ENCODE assay signal across 37 cellular contexts in genomic region chrX:55813150-55813549, GRCh38.
"Had no signal": no experiment of that assay in that cellular context is flagged by ENCODE, and none has a peak within 500 bp of the region (broad histone marks: within the 10 kb centered on the region; RNA-seq: fewer than 3 reads in every experiment).

No MANE protein-coding gene starts in this region.

- H3K4me1 Mint-ChIP-seq: activated B cell treated with CpG ODN at 0.5 μM for 24 hours; activated CD4-positive, alpha-beta T cell treated with anti-CD3 and anti-CD28 coated beads, Interleukin-2, amount 10 ng/mL, durations not matched to agents 24 days and 14 days; activated naive CD8-positive, alpha-beta T cell treated with anti-CD3 and anti-CD28 coated beads for 36 hours; activated T-helper 17 cell treated with anti-CD3 and anti-CD28 coated beads, Interleukin-2, amount 50 U/mL, for 72 hours; central memory CD8-positive, alpha-beta T cell had no signal

- DNase-seq: activated B cell treated with CpG ODN at 0.5 μM for 24 hours; activated CD4-positive, alpha-beta memory T cell treated with anti-CD3 and anti-CD28 coated beads for 36 hours; activated CD4-positive, alpha-beta T cell treated with anti-CD3 and anti-CD28 coated beads for 4 hours; activated CD4-positive, alpha-beta T cell treated with anti-CD3 and anti-CD28 coated beads, Interleukin-2, amount 10 ng/mL, durations not matched to agents 24 days and 14 days; activated CD4-positive, alpha-beta T cell treated with anti-CD3 and anti-CD28 coated beads, Interleukin-2, amount 50 U/mL, for 1 hour; activated CD4-positive, alpha-beta T cell treated with anti-CD3 and anti-CD28 coated beads, Interleukin-2, amount 50 U/mL, for 4 hours; activated CD4-positive, CD25-positive, alpha-beta regulatory T cell treated with anti-CD3 and anti-CD28 coated beads, Interleukin-2, amount 50 U/mL, for 72 hours; activated CD8-positive, alpha-beta memory T cell treated with anti-CD3 and anti-CD28 coated beads, Interleukin-2, amount 50 U/mL, for 4 hours; activated CD8-positive, alpha-beta T cell treated with anti-CD3 and anti-CD28 coated beads for 36 hours; activated effector memory CD4-positive, alpha-beta T cell treated with anti-CD3 and anti-CD28 coated beads, Interleukin-2, amount 50 U/mL, for 16 hours; activated gamma-delta T cell treated with Interleukin-2 at 50 U/mL for 16 hours; activated naive CD4-positive, alpha-beta T cell; activated naive CD4-positive, alpha-beta T cell treated with anti-CD3 and anti-CD28 coated beads for 36 hours; activated naive CD4-positive, alpha-beta T cell treated with anti-CD3 and anti-CD28 coated beads, Interleukin-2, amount 50 U/mL, for 16 hours; activated naive CD8-positive, alpha-beta T cell treated with anti-CD3 and anti-CD28 coated beads for 36 hours; activated T-cell treated with anti-CD3 and anti-CD28 coated beads for 4 hours; activated T-cell treated with anti-CD3 and anti-CD28 coated beads, Interleukin-2, amount 50 U/mL, for 1 hour; activated T-cell treated with anti-CD3 and anti-CD28 coated beads, Interleukin-2, amount 50 U/mL, for 4 hours; activated T-cell treated with anti-CD3 and anti-CD28 coated beads, Interleukin-2, amount 50 U/mL, for 72 hours; adrenal gland; amniotic stem cell; aorta; body of pancreas; brain microvascular endothelial cell; caudate nucleus; cerebellar nuclear complex; T-helper 1 cell; T-helper 2 cell; T-helper 9 cell had no signal

- ATAC-seq: activated CD8-positive, alpha-beta T cell treated with anti-CD3 and anti-CD28 coated beads for 36 hours; activated naive CD4-positive, alpha-beta T cell treated with anti-CD3 and anti-CD28 coated beads, Interleukin-2, amount 50 U/mL, for 72 hours; activated T-cell treated with anti-CD3 and anti-CD28 coated beads, Interleukin-2, amount 50 U/mL, for 4 hours; activated T-cell treated with anti-CD3 and anti-CD28 coated beads, Interleukin-2, amount 50 U/mL, for 72 hours; activated T-helper 17 cell treated with anti-CD3 and anti-CD28 coated beads, Interleukin-2, amount 50 U/mL, for 72 hours; body of pancreas had no signal

- H3K4me3 ChIP-seq: adrenal gland, body of pancreas, breast epithelium had no signal

- H3K27me3 ChIP-seq: body of pancreas, brain microvascular endothelial cell, breast epithelium had no signal

- H3K4me1 ChIP-seq: adrenal gland, body of pancreas, breast epithelium had no signal

- H3K9me3 Mint-ChIP-seq: activated B cell treated with CpG ODN at 0.5 μM for 24 hours; activated CD4-positive, alpha-beta memory T cell treated with anti-CD3 and anti-CD28 coated beads for 36 hours; activated CD8-positive, alpha-beta T cell treated with anti-CD3 and anti-CD28 coated beads for 36 hours; activated naive CD4-positive, alpha-beta T cell treated with anti-CD3 and anti-CD28 coated beads for 36 hours; activated T-cell treated with anti-CD3 and anti-CD28 coated beads, Interleukin-2, amount 50 U/mL, for 4 hours; activated T-helper 1 cell treated with anti-CD3 and anti-CD28 coated beads, Interleukin-12 subunit alpha, Interleukin-12 subunit beta, Interleukin-2, Interleukin-4 antibody, amounts not matched to agents 30 ng/mL and 10 ng/mL and 1 ng/mL, durations not matched to agents 14 hours and 24 hours and 36 hours; activated T-helper 17 cell treated with anti-CD3 and anti-CD28 coated beads, Interleukin-2, amount 50 U/mL, for 72 hours; central memory CD8-positive, alpha-beta T cell; T-helper 2 cell treated with Interferon-gamma antibody and Interleukin-4, amounts not matched to agents 5 μg/mL and 100 μg/mL, for 36 hours had no signal

- H3K27me3 Mint-ChIP-seq: activated B cell treated with CpG ODN at 0.5 μM for 24 hours; activated CD4-positive, alpha-beta T cell treated with anti-CD3 and anti-CD28 coated beads, Interleukin-2, amount 10 ng/mL, durations not matched to agents 24 days and 14 days; activated naive CD8-positive, alpha-beta T cell treated with anti-CD3 and anti-CD28 coated beads for 36 hours; activated T-helper 17 cell treated with anti-CD3 and anti-CD28 coated beads, Interleukin-2, amount 50 U/mL, for 72 hours had no signal

- H3K9me3 ChIP-seq: adrenal gland, body of pancreas had no signal

- H3K4me3 Mint-ChIP-seq: activated B cell treated with CpG ODN at 0.5 μM for 24 hours; activated CD4-positive, alpha-beta memory T cell treated with anti-CD3 and anti-CD28 coated beads for 36 hours; activated CD4-positive, alpha-beta T cell treated with anti-CD3 and anti-CD28 coated beads, Interleukin-2, amount 10 ng/mL, durations not matched to agents 24 days and 14 days; activated CD8-positive, alpha-beta T cell treated with anti-CD3 and anti-CD28 coated beads for 36 hours; activated naive CD4-positive, alpha-beta T cell treated with anti-CD3 and anti-CD28 coated beads for 36 hours; activated naive CD8-positive, alpha-beta T cell treated with anti-CD3 and anti-CD28 coated beads for 36 hours; activated T-cell treated with anti-CD3 and anti-CD28 coated beads, Interleukin-2, amount 50 U/mL, for 4 hours; activated T-cell treated with anti-CD3 and anti-CD28 coated beads, Interleukin-2, amount 50 U/mL, for 72 hours; activated T-helper 1 cell treated with anti-CD3 and anti-CD28 coated beads, Interleukin-12 subunit alpha, Interleukin-12 subunit beta, Interleukin-2, Interleukin-4 antibody, amounts not matched to agents 30 ng/mL and 10 ng/mL and 1 ng/mL, durations not matched to agents 14 hours and 24 hours and 36 hours; activated T-helper 17 cell treated with anti-CD3 and anti-CD28 coated beads, Interleukin-2, amount 50 U/mL, for 72 hours; central memory CD8-positive, alpha-beta T cell; T-helper 1 cell treated with Interleukin-12 subunit alpha and Interleukin-12 subunit beta and Interleukin-4 antibody, amounts not matched to agents 30 μg/mL and 1 μg/mL, for 36 hours; T-helper 2 cell treated with Interferon-gamma antibody and Interleukin-4, amounts not matched to agents 5 μg/mL and 100 μg/mL, for 36 hours had no signal

- H3K27ac Mint-ChIP-seq: activated B cell treated with CpG ODN at 0.5 μM for 24 hours; activated CD4-positive, alpha-beta memory T cell treated with anti-CD3 and anti-CD28 coated beads for 36 hours; activated CD4-positive, alpha-beta T cell treated with anti-CD3 and anti-CD28 coated beads, Interleukin-2, amount 10 ng/mL, durations not matched to agents 24 days and 14 days; activated CD8-positive, alpha-beta T cell treated with anti-CD3 and anti-CD28 coated beads for 36 hours; activated naive CD4-positive, alpha-beta T cell treated with anti-CD3 and anti-CD28 coated beads for 36 hours; activated naive CD4-positive, alpha-beta T cell treated with anti-CD3 and anti-CD28 coated beads, Interleukin-2, amount 50 U/mL, for 72 hours; activated naive CD8-positive, alpha-beta T cell treated with anti-CD3 and anti-CD28 coated beads for 36 hours; activated T-cell treated with anti-CD3 and anti-CD28 coated beads, Interleukin-2, amount 50 U/mL, for 72 hours; activated T-helper 1 cell treated with anti-CD3 and anti-CD28 coated beads, Interleukin-12 subunit alpha, Interleukin-12 subunit beta, Interleukin-2, Interleukin-4 antibody, amounts not matched to agents 30 ng/mL and 10 ng/mL and 1 ng/mL, durations not matched to agents 14 hours and 24 hours and 36 hours; activated T-helper 17 cell treated with anti-CD3 and anti-CD28 coated beads, Interleukin-2, amount 50 U/mL, for 72 hours; T-helper 1 cell treated with Interleukin-12 subunit alpha and Interleukin-12 subunit beta and Interleukin-4 antibody, amounts not matched to agents 30 μg/mL and 1 μg/mL, for 36 hours; T-helper 2 cell treated with Interferon-gamma antibody and Interleukin-4, amounts not matched to agents 5 μg/mL and 100 μg/mL, for 36 hours had no signal

- H3K27ac ChIP-seq: adrenal gland, body of pancreas, brain microvascular endothelial cell, breast epithelium, VCaP had no signal

- H3K36me3 ChIP-seq: adrenal gland, brain microvascular endothelial cell, breast epithelium had no signal

- H3K36me3 Mint-ChIP-seq: activated CD4-positive, alpha-beta memory T cell treated with anti-CD3 and anti-CD28 coated beads for 36 hours; activated naive CD4-positive, alpha-beta T cell treated with anti-CD3 and anti-CD28 coated beads, Interleukin-2, amount 50 U/mL, for 72 hours; activated naive CD8-positive, alpha-beta T cell treated with anti-CD3 and anti-CD28 coated beads for 36 hours had no signal
